Comparison of ENCODE assay signal across 8 cellular contexts in the genomic region with DNA sequence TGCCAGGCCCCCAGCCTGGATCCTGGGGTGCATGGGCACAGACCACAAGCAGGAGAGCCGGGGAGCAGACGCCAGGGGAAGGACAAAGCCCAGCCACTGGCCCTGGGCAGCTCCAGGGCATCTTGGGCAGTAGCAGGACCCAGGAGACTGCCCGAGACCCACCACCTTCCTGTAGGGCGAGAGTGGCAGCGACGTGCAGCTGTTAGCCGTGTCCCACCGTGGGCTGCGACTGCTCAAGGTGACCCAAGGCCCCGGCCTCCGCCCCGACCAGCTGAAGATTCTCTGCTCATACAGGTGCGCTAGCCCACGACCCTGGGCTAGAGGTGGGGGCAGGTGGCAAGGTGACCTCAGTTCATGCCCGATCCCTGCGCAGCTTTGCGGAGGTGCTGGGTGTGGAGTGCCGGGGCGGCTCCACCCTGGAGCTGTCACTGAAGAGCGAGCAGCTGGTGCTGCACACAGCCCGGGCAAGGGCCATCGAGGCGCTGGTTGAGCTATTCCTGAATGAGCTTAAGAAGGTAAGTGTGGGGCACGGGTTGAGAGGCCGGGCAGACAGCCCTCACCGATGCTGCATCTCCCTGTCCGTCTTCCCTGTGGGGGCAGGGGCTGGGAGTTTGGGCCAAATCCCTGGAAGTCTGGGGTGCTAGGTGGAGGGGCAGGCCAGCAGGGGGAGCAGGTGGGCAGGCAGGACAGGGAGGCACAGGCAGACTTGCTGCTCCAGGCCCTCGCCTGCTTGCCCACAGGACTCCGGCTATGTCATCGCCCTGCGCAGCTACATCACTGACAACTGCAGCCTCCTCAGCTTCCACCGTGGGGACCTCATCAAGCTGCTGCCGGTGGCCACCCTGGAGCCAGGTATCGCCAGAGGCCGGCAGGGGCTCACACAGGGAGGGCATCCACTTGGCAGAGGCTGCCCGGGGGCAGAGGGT. TPM values are rescaled to one million over a fixed set of nuclear protein-coding genes. Genes with fewer than 3 reads are reported as not detected.
A peak's percentile ranks its signal among the peaks of the same experiment; 100 is the strongest.
DNase-seq lines count a peak whose midpoint lies in the region; ATAC-seq, FAIRE-seq and TF ChIP-seq lines count a peak whose summit lies in the region.

No MANE protein-coding gene starts in this region.

- H2AK5ac ChIP-seq in trophoblast cell (ENCODE audit: low read length) = no peak overlapping the region

- H3K23ac ChIP-seq in trophoblast cell (ENCODE audit: low read length) = no peak overlapping the region

- H3K14ac ChIP-seq in trophoblast cell (ENCODE audit: low read length) = no peak overlapping the region

- H2BK5ac ChIP-seq in trophoblast cell (ENCODE audit: low read depth, low read length, poor library complexity) = no peak overlapping the region

- no peak overlapping the region for H4K8ac ChIP-seq in trophoblast cell (ENCODE audit: low read depth, low read length)

- TF ChIP-seq CTCF in A549 (IDR thresholded peaks at IDR 0.05) (peak; percentile 55), chondrocyte (IDR thresholded peaks at IDR 0.05) (peak; percentile 78)

- CTCF ChIA-PET in A549 (lab: Yijun Ruan, JAX) = interaction anchor here (0.9 to 51.3 kb wide), 10 partner anchors 10 to 165 kb away, joined by 3 to 2254 read pairs (median 4); a partner anchor contains a TSS

- no peak overlapping the region for H4K12ac ChIP-seq in trophoblast cell (ENCODE audit: low read depth, low read length)

- no peak overlapping the region for H2AFZ ChIP-seq in trophoblast cell (ENCODE audit: insufficient read depth, low read length, poor library complexity)

- no peaks in the 10 kb centered on the region for H3K36me3 Mint-ChIP-seq in chondrocyte (ENCODE audit: low read depth)
- H3K36me3 Mint-ChIP-seq in stimulated activated memory B cell treated with anti-CD40 and anti-IgM and Interleukin-4, amounts not matched to agents 10 μg/mL and 1 μg/mL and 100 μg/mL, for 72 hours = no peaks in the 10 kb centered on the region

- no peaks in the 10 kb centered on the region for H3K27me3 ChIP-seq in trophoblast cell (ENCODE audit: insufficient read depth, low read length)

- no peaks in the 10 kb centered on the region for H3K9me3 Mint-ChIP-seq in chondrocyte (ENCODE audit: low read depth)
- no peaks in the 10 kb centered on the region for H3K9me3 Mint-ChIP-seq in stimulated activated memory B cell treated with anti-CD40 and anti-IgM and Interleukin-4, amounts not matched to agents 10 μg/mL and 1 μg/mL and 100 μg/mL, for 72 hours

- no peak overlapping the region for H3K27ac Mint-ChIP-seq in chondrocyte (ENCODE audit: unreplicated experiment)
- H3K27ac Mint-ChIP-seq in stimulated activated memory B cell treated with anti-CD40 and anti-IgM and Interleukin-4, amounts not matched to agents 10 μg/mL and 1 μg/mL and 100 μg/mL, for 72 hours = no peak overlapping the region

- ATAC-seq in A549 = peak; percentile 57 to 81
- ATAC-seq in stimulated activated memory B cell treated with anti-CD40 and anti-IgM and Interleukin-4, amounts not matched to agents 10 μg/mL and 1 μg/mL and 100 μg/mL, for 72 hours = no peak
- no peak for ATAC-seq in HG02852 (IDR thresholded peaks at IDR 0.05; ENCODE audit: unreplicated experiment)

- no peaks in the 10 kb centered on the region for H3K79me1 ChIP-seq in trophoblast cell (ENCODE audit: low read length)

- peak; percentile 26 to 56; a peak in 3 of 5 replicates for TF ChIP-seq RAD21 in A549 (conservative IDR thresholded peaks at IDR 0.05 in 1 of 2, IDR thresholded peaks at IDR 0.05 in 1 of 2)

- H3K9me3 ChIP-seq in A549 = no peaks in the 10 kb centered on the region
- H3K9me3 ChIP-seq in trophoblast cell (ENCODE audit: insufficient read depth, low read depth, low read length) = peaks cover 8% of the 10 kb centered on the region

- H3K4me1 ChIP-seq in A549 (peaks cover 4% of the 10 kb centered on the region), trophoblast cell (ENCODE audit: control insufficient read depth in 1 of 2, insufficient read depth in 2 of 2, low read length in 2 of 2) (no peaks in the 10 kb centered on the region)

- DNase-seq in A549 (ENCODE audit: low read depth in 1 of 2, low spot score in 1 of 2) (peak; percentile 70 to 75), EL (peak; percentile 53), NCI-H69 (lab: John Stamatoyannopoulos, UW) (peak; percentile 49), chondrocyte (ENCODE audit: low spot score) (no peak), trophoblast cell (peak; percentile 28 to 35)
- DNase-seq in stimulated activated naive CD4-positive, alpha-beta T cell treated with Interleukin-2 at 50 U/mL for 16 hours (lab: John Stamatoyannopoulos, UW) = no peak

- no peak overlapping the region for H2BK120ac ChIP-seq in trophoblast cell (ENCODE audit: insufficient read depth, low read length, poor library complexity)

- no peak overlapping the region for H3K4ac ChIP-seq in trophoblast cell (ENCODE audit: low read depth, low read length)

- no peak overlapping the region for H4K91ac ChIP-seq in trophoblast cell (ENCODE audit: low read depth, low read length)

- POLR2A ChIA-PET in A549 (lab: Yijun Ruan, JAX) = interaction anchor here (2.6 kb wide), 1 partner anchor 9 kb away, joined by 7 read pairs; no protein-coding TSS in a partner anchor

- no peak overlapping the region for H3K4me3 Mint-ChIP-seq in chondrocyte (ENCODE audit: unreplicated experiment)
- no peak overlapping the region for H3K4me3 Mint-ChIP-seq in stimulated activated memory B cell treated with anti-CD40 and anti-IgM and Interleukin-4, amounts not matched to agents 10 μg/mL and 1 μg/mL and 100 μg/mL, for 72 hours

- no peak overlapping the region for H3K18ac ChIP-seq in trophoblast cell (ENCODE audit: low read length)

- H3K4me2 ChIP-seq in A549 (no peak overlapping the region), trophoblast cell (ENCODE audit: low read length) (no peak overlapping the region)

- H3K4me1 Mint-ChIP-seq in chondrocyte (ENCODE audit: low read depth) = peaks cover 2% of the 10 kb centered on the region
- H3K4me1 Mint-ChIP-seq in stimulated activated memory B cell treated with anti-CD40 and anti-IgM and Interleukin-4, amounts not matched to agents 10 μg/mL and 1 μg/mL and 100 μg/mL, for 72 hours = no peaks in the 10 kb centered on the region

- H2BK12ac ChIP-seq in trophoblast cell (ENCODE audit: low read length) = no peak overlapping the region

- H3K79me2 ChIP-seq in trophoblast cell (ENCODE audit: control insufficient read depth, insufficient read depth, low read length, poor library complexity) = no peaks in the 10 kb centered on the region

- no peaks in the 10 kb centered on the region for H3K27me3 Mint-ChIP-seq in chondrocyte (ENCODE audit: low read depth)
- H3K27me3 Mint-ChIP-seq in stimulated activated memory B cell treated with anti-CD40 and anti-IgM and Interleukin-4, amounts not matched to agents 10 μg/mL and 1 μg/mL and 100 μg/mL, for 72 hours = no peaks in the 10 kb centered on the region

- 82% methylated on average over 27 of the region's 36 CpGs for WGBS in A549 (ENCODE audit: missing lambda C conversion rate)
- no CpG with 5 or more reads among the region's 36 CpGs for WGBS in trophoblast cell (ENCODE audit: extremely low coverage, insufficient coverage, insufficient read length)

- no peak for TF ChIP-seq EP300 in A549 (IDR thresholded peaks at IDR 0.05)

- TF ChIP-seq POLR2A in A549 (IDR thresholded peaks at IDR 0.05; ENCODE audit: low read length) = no peak

- no peaks in the 10 kb centered on the region for H3K36me3 ChIP-seq in trophoblast cell (ENCODE audit: control insufficient read depth in 1 of 2, insufficient read depth in 2 of 2, low read length in 2 of 2)

- no peak for FAIRE-seq in A549 (lab: Jason Lieb, UNC)

- H3K9ac ChIP-seq in trophoblast cell (ENCODE audit: low read length) = no peak overlapping the region

- no peak overlapping the region for H3K4me3 ChIP-seq in A549
- no peak overlapping the region for H3K4me3 ChIP-seq in trophoblast cell (ENCODE audit: low read depth, low read length)

- H3K27ac ChIP-seq in A549 = peak overlapping the region in 1 of 2 experiments; percentile 4; a peak in 2 of 6 replicates
- no peak overlapping the region for H3K27ac ChIP-seq in trophoblast cell (ENCODE audit: low read depth, low read length)

TF ChIP-seq in A549, 52 proteins besides CTCF, POLR2A, EP300 and RAD21 (continues in another document):
- TF ChIP-seq SMC3 (IDR thresholded peaks at IDR 0.05) = peak; percentile 63

RNA-seq across cellular contexts. Expression of a gene that starts 13.5 kb away (rescaled TPM):
- 0.25 and 0.30 TPM in 2 replicates for polyA plus RNA-seq in A549 (2011; rRNA removed)
- polyA plus RNA-seq in A549 (2012; cell fraction: cytosol; rRNA removed) = 0.10 and 0.25 TPM in 2 replicates
- 0.86 and 0.97 TPM in 2 replicates for polyA plus RNA-seq in A549 (2012; cell fraction: nucleus; rRNA removed)
- polyA plus RNA-seq in A549 (2017; fragmentation: RNase III; extraction: RNeasy Plus Mini Kit Qiagen cat#74134 plus additional on column Dnase treatment) = 0.15 to 0.33 TPM (median 0.20 TPM) in 3 replicates
- 0.19 and 0.21 TPM in 2 replicates for polyA minus RNA-seq in A549 (2011; rRNA and poly(A)+ RNA removed)
- total RNA-seq in chondrocyte = 0.23 to 0.29 TPM in 2 of 3 replicates, not detected in the other
- polyA plus RNA-seq in trophoblast cell (2013) = 0.37 and 0.38 TPM in 2 replicates

RNA-seq across cellular contexts. Expression of a gene that starts 32.2 kb away (rescaled TPM):
- polyA plus RNA-seq in A549 (2011; rRNA removed) (12.4 and 17.7 TPM in 2 replicates), A549 (2017; fragmentation: RNase III; extraction: RNeasy Plus Mini Kit Qiagen cat#74134 plus additional on column Dnase treatment) (27.4 to 33.9 TPM (median 33.5 TPM) in 3 replicates)
- 14.1 and 16.2 TPM in 2 replicates for polyA plus RNA-seq in A549 (2012; cell fraction: cytosol; rRNA removed)
- polyA plus RNA-seq in A549 (2012; cell fraction: nucleus; rRNA removed) = 120 and 145 TPM in 2 replicates
- polyA minus RNA-seq in A549 (2011; rRNA and poly(A)+ RNA removed) = 21.2 and 21.5 TPM in 2 replicates
- 15.9 to 20.9 TPM (median 16.0 TPM) in 3 replicates for total RNA-seq in chondrocyte
- polyA plus RNA-seq in trophoblast cell (2013) = 8.3 and 8.9 TPM in 2 replicates

RNA-seq across cellular contexts. Expression of a gene that starts 47.2 kb away (rescaled TPM):
- polyA plus RNA-seq in A549 (2011; rRNA removed) (22.7 and 29.2 TPM in 2 replicates), A549 (2017; fragmentation: RNase III; extraction: RNeasy Plus Mini Kit Qiagen cat#74134 plus additional on column Dnase treatment) (37.3 to 42.5 TPM (median 39.9 TPM) in 3 replicates)
- polyA plus RNA-seq in A549 (2012; cell fraction: cytosol; rRNA removed) = 17.7 and 21.4 TPM in 2 replicates
- polyA plus RNA-seq in A549 (2012; cell fraction: nucleus; rRNA removed) = 159 and 161 TPM in 2 replicates
- polyA minus RNA-seq in A549 (2011; rRNA and poly(A)+ RNA removed) = 48.5 and 52.7 TPM in 2 replicates
- 20.4 to 30.4 TPM (median 21.1 TPM) in 3 replicates for total RNA-seq in chondrocyte
- polyA plus RNA-seq in trophoblast cell (2013) = 15.8 and 16.4 TPM in 2 replicates

RNA-seq across cellular contexts. Expression of a gene that starts 47.4 kb away (rescaled TPM):
- polyA plus RNA-seq in A549 (2011; rRNA removed) (76.3 and 103 TPM in 2 replicates), A549 (2017; fragmentation: RNase III; extraction: RNeasy Plus Mini Kit Qiagen cat#74134 plus additional on column Dnase treatment) (125 to 139 TPM (median 136 TPM) in 3 replicates)
- polyA plus RNA-seq in A549 (2012; cell fraction: cytosol; rRNA removed) = 97.6 and 108 TPM in 2 replicates
- polyA plus RNA-seq in A549 (2012; cell fraction: nucleus; rRNA removed) = 186 and 190 TPM in 2 replicates
- 63.9 and 67.1 TPM in 2 replicates for polyA minus RNA-seq in A549 (2011; rRNA and poly(A)+ RNA removed)
- 59.9 to 91.8 TPM (median 67.5 TPM) in 3 replicates for total RNA-seq in chondrocyte
- polyA plus RNA-seq in trophoblast cell (2013) = 75.6 and 77.7 TPM in 2 replicates

Comparison
In these comparisons a context has a peak if more than half of its experiments do, and no peak if none do; other contexts are left out.
1. ATAC-seq: peak in A549 (2 of 2); none in stimulated activated memory B cell treated with anti-CD40 and anti-IgM and Interleukin-4, amounts not matched to agents 10 μg/mL and 1 μg/mL and 100 μg/mL, for 72 hours (single experiment) and HG02852 (single experiment).
2. DNase-seq: peak in A549 (2 of 2), EL (single experiment), NCI-H69 (single experiment) and trophoblast cell (2 of 2); none in chondrocyte (single experiment) and stimulated activated naive CD4-positive, alpha-beta T cell treated with Interleukin-2 at 50 U/mL for 16 hours (single experiment).